In genomic region chr3:98900265-98901031, GRCh38 we compare ENCODE assay signal across 8 cellular contexts. TPM values are rescaled to one million over a fixed set of nuclear protein-coding genes. Genes with fewer than 3 reads are reported as not detected.
DNase-seq lines count a peak whose midpoint lies in the region; ATAC-seq, FAIRE-seq and TF ChIP-seq lines count a peak whose summit lies in the region.

No MANE protein-coding gene starts in this region.

- H3K9me3 ChIP-seq in ES-I3 (ENCODE audit: control insufficient read depth, insufficient read depth, low read length) = no peaks in the 10 kb centered on the region
- H3K9me3 ChIP-seq in pancreas = no peaks in the 10 kb centered on the region

- 7% methylated on average over 17 of the region's 17 CpGs for WGBS in pancreas, 2 donors

- H3K9me3 Mint-ChIP-seq in endothelial cell (ENCODE audit: unreplicated experiment) = no peaks in the 10 kb centered on the region

- H3K4me3 ChIP-seq in pancreas = peak overlapping the region; percentile 92 to 95 (median 94)

- ATAC-seq in pancreas = no peak
- ATAC-seq in GM21619 (IDR thresholded peaks at IDR 0.05; ENCODE audit: unreplicated experiment) = no peak
- ATAC-seq in HG03175 (IDR thresholded peaks at IDR 0.05; ENCODE audit: unreplicated experiment) = no peak

- H3K36me3 Mint-ChIP-seq in endothelial cell (ENCODE audit: low read depth, unreplicated experiment) = no peaks in the 10 kb centered on the region

- H3K27me3 ChIP-seq in pancreas = no peaks in the 10 kb centered on the region

- FAIRE-seq in pancreas (lab: Jason Lieb, UNC) = no peak

- peak overlapping the region in 2 of 4 donors; percentile 86 to 87 for H3K27ac ChIP-seq in pancreas

- peak overlapping the region; percentile 93 for H3K9ac ChIP-seq in ES-I3 (ENCODE audit: low read depth, low read length)

- peaks cover 13% of the 10 kb centered on the region for H3K4me1 Mint-ChIP-seq in endothelial cell (ENCODE audit: unreplicated experiment)

- peaks cover 10% of the 10 kb centered on the region; the same call in 1 of the 2 replicates for H3K4me1 ChIP-seq in ES-I3 (ENCODE audit: insufficient read depth, low read length)
- H3K4me1 ChIP-seq in pancreas = peaks cover 0 to 15% (median 8%) of the 10 kb centered on the region in 3 donors

- peak overlapping the region; percentile 65 for H3K27ac Mint-ChIP-seq in endothelial cell (ENCODE audit: unreplicated experiment)

- no peak for TF ChIP-seq CTCF in endothelial cell (IDR thresholded peaks at IDR 0.05; ENCODE audit: unreplicated experiment)
- TF ChIP-seq CTCF in pancreas (IDR thresholded peaks at IDR 0.05) = no peak

- intact Hi-C loops in pancreas (cut with DNase I) = no loop called here

- H3K4me3 Mint-ChIP-seq in endothelial cell (ENCODE audit: unreplicated experiment) = peak overlapping the region; percentile 95

- DNase-seq in NCI-H82 treated with DMSO at 0.1 percent for 48 hours (lab: John Stamatoyannopoulos, UW; ENCODE audit: unreplicated experiment) = peak; percentile 56
- no peak for DNase-seq in endothelial cell (ENCODE audit: low spot score)
- DNase-seq in pancreas = no peak
- no peak for DNase-seq in activated effector memory CD4-positive, alpha-beta T cell treated with Interleukin-2 at 50 U/mL for 16 hours
- DNase-seq in stimulated activated CD4-positive, alpha-beta T cell treated with anti-CD3 and anti-CD28 coated beads, Interleukin-4, amount 100 ng/mL, for 24 hours = no peak

- no peaks in the 10 kb centered on the region for H3K36me3 ChIP-seq in ES-I3 (ENCODE audit: insufficient read depth, low read length)
- H3K36me3 ChIP-seq in pancreas = no peaks in the 10 kb centered on the region

- no peaks in the 10 kb centered on the region for H3K27me3 Mint-ChIP-seq in endothelial cell (ENCODE audit: unreplicated experiment)

RNA-seq across cellular contexts. Expression of gene DCBLD2, which starts 1.0 kb away (rescaled TPM):
- total RNA-seq in endothelial cell (ENCODE audit: unreplicated experiment) = 26.9 TPM
- 10 to 100 TPM in 2 of 6 donors, 1 to 10 TPM in 4; 4.5 to 12.9 (median 7.7) TPM for total RNA-seq in pancreas
- polyA plus RNA-seq in pancreas = 1 to 10 TPM; 2.2 to 4.6 TPM
